27 cellular contexts compared by ENCODE assay signal in the genomic region with DNA sequence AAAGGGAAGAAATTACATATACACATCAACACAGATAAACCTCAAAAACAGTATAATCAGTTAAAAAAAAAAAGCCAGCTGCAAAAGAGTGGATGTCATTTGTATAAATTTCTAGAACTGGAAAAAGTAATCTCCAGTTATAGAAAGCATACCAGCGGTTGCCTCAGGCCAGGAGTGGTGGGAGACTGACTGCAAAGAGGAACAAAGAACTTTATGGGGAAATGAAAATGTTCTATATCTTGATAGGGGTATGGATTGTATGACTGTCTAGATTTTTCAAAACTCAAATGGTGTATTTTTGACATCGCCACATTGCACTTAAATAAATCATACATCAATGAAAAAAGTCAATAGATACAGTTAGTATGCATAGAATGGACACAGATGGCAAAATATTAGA.
A peak's percentile ranks its signal among the peaks of the same experiment; 100 is the strongest.
DNase-seq lines count a peak whose midpoint lies in the region; ATAC-seq and TF ChIP-seq lines count a peak whose summit lies in the region.
"Had no signal": no experiment of that assay in that cellular context is flagged by ENCODE, and none has a peak within 500 bp of the region (broad histone marks: within the 10 kb centered on the region; RNA-seq: fewer than 3 reads in every experiment).

No MANE protein-coding gene starts in this region.

- no peak overlapping the region for H3K27ac Mint-ChIP-seq in stimulated activated memory B cell treated with anti-CD40 and anti-IgM and Interleukin-4, amounts not matched to agents 10 μg/mL and 1 μg/mL and 100 μg/mL, for 72 hours
- H3K27ac Mint-ChIP-seq in activated CD4-positive, alpha-beta memory T cell treated with anti-CD3 and anti-CD28 coated beads for 36 hours = no peak overlapping the region
- H3K27ac Mint-ChIP-seq: CD14-positive monocyte had no signal

- no peak for TF ChIP-seq CTCF in cardiac muscle cell (IDR thresholded peaks at IDR 0.05; ENCODE audit: low read depth, low read length)
- TF ChIP-seq CTCF in OCI-LY7 (conservative IDR thresholded peaks at IDR 0.05; ENCODE audit: low read length) = no peak
- no peak for TF ChIP-seq CTCF in RWPE1 (conservative IDR thresholded peaks at IDR 0.05; ENCODE audit: low read depth)

- H3K4me3 ChIP-seq in cardiac muscle cell (no peak overlapping the region), OCI-LY7 (ENCODE audit: low read depth, low read length, poor library complexity, severe bottlenecking) (no peak overlapping the region)
- H3K4me3 ChIP-seq: MG63 had no signal

- H3K79me2 ChIP-seq in OCI-LY7 (ENCODE audit: insufficient read depth, low read depth, low read length) = no peaks in the 10 kb centered on the region

- H2AFZ ChIP-seq in OCI-LY7 (ENCODE audit: low read length) = no peak overlapping the region

- H3K4me2 ChIP-seq in OCI-LY7 (ENCODE audit: low read length) = peak overlapping the region; percentile 33

- H3K36me3 ChIP-seq in cardiac muscle cell = peaks cover 3% of the 10 kb centered on the region
- H3K36me3 ChIP-seq in OCI-LY7 (ENCODE audit: insufficient read depth, low read length) = no peaks in the 10 kb centered on the region
- H3K36me3 ChIP-seq: BE2C, MG63 had no signal

- H3K9me3 ChIP-seq in cardiac muscle cell (ENCODE audit: low read depth) (no peaks in the 10 kb centered on the region), OCI-LY7 (ENCODE audit: low read length) (no peaks in the 10 kb centered on the region)
- H3K9me3 ChIP-seq: BE2C, MG63 had no signal

- DNase-seq in cardiac muscle cell (ENCODE audit: low read depth in 1 of 2, low spot score in 1 of 2) (no peak), Right ventricle myocardium inferior (ENCODE audit: missing footprints) (no peak), NAMALWA (ENCODE audit: low spot score) (peak; percentile 30), OCI-LY7 (ENCODE audit: low spot score) (peak; percentile 35), RWPE1 (ENCODE audit: low spot score) (no peak)
- no peak for DNase-seq in activated CD4-positive, alpha-beta memory T cell treated with anti-CD3 and anti-CD28 coated beads for 36 hours
- DNase-seq: 8988T, ACHN, BE2C, DMS153, DND-41, IMR-90, KG1, MG63, NCI-H1105 treated with DMSO at 0.1 percent for 48 hours, NCI-H146, NCI-H1930, NCI-H2107, NCI-H524 treated with DMSO at 0.1 percent for 48 hours, NCI-H774, PC-3, Right ventricle myocardium superior, T-helper 1 cell had no signal

- intact Hi-C loops in Right ventricle myocardium inferior (cut with DNase I) = no loop called here
- intact Hi-C loops in OCI-LY7 (cut with micrococcal nuclease; ENCODE audit: unreplicated experiment) = no loop called here
- intact Hi-C loops in activated CD4-positive, alpha-beta memory T cell treated with anti-CD3 and anti-CD28 coated beads for 36 hours (cut with micrococcal nuclease) = no loop called here

- H3K9me3 Mint-ChIP-seq in stimulated activated memory B cell treated with anti-CD40 and anti-IgM and Interleukin-4, amounts not matched to agents 10 μg/mL and 1 μg/mL and 100 μg/mL, for 72 hours = peaks cover 7% of the 10 kb centered on the region
- H3K9me3 Mint-ChIP-seq in activated CD4-positive, alpha-beta memory T cell treated with anti-CD3 and anti-CD28 coated beads for 36 hours = peaks cover 9% of the 10 kb centered on the region

- BruUV-seq in OCI-LY7 (replicated peaks; lab: Mats Ljungman, UMichigan) = no TSS peak

- no peaks in the 10 kb centered on the region for H3K27me3 ChIP-seq in cardiac muscle cell
- H3K27me3 ChIP-seq: BE2C, MG63 had no signal

- peaks cover 22% of the 10 kb centered on the region for H3K4me1 ChIP-seq in cardiac muscle cell (ENCODE audit: low read depth)
- H3K4me1 ChIP-seq in OCI-LY7 (ENCODE audit: insufficient read depth, low read length, poor library complexity, severe bottlenecking) = peaks cover 19% of the 10 kb centered on the region
- H3K4me1 ChIP-seq: BE2C had no signal

- peak overlapping the region; percentile 80 for H3K27ac ChIP-seq in cardiac muscle cell
- no peak overlapping the region for H3K27ac ChIP-seq in OCI-LY7 (ENCODE audit: low read depth, low read length, poor library complexity, severe bottlenecking)
- H3K27ac ChIP-seq in RWPE1 = no peak overlapping the region

- ATAC-seq in Right ventricle myocardium inferior = no peak
- peak; percentile 80 for ATAC-seq in stimulated activated memory B cell treated with anti-CD40 and anti-IgM and Interleukin-4, amounts not matched to agents 10 μg/mL and 1 μg/mL and 100 μg/mL, for 72 hours
- ATAC-seq in GM19397 (IDR thresholded peaks at IDR 0.05; ENCODE audit: unreplicated experiment) = no peak
- ATAC-seq: HCT116, PC-3 had no signal

- no peaks in the 10 kb centered on the region for H3K27me3 Mint-ChIP-seq in stimulated activated memory B cell treated with anti-CD40 and anti-IgM and Interleukin-4, amounts not matched to agents 10 μg/mL and 1 μg/mL and 100 μg/mL, for 72 hours
- H3K27me3 Mint-ChIP-seq in activated CD4-positive, alpha-beta memory T cell treated with anti-CD3 and anti-CD28 coated beads for 36 hours = no peaks in the 10 kb centered on the region

- POLR2A ChIA-PET in OCI-LY7 (lab: Charles Lee) = interaction anchor here (0.6 kb wide), 1 partner anchor 134 kb away, joined by 3 read pairs; no protein-coding TSS in a partner anchor
- POLR2A ChIA-PET in RWPE1 (lab: Yijun Ruan, JAX; ENCODE audit: low non-redundant PET) = no interaction called here
- POLR2A ChIA-PET in activated CD4-positive, alpha-beta memory T cell treated with anti-CD3 and anti-CD28 coated beads for 36 hours (lab: Charles Lee) = no interaction called here

- no peak overlapping the region for H3K4me3 Mint-ChIP-seq in stimulated activated memory B cell treated with anti-CD40 and anti-IgM and Interleukin-4, amounts not matched to agents 10 μg/mL and 1 μg/mL and 100 μg/mL, for 72 hours
- no peak overlapping the region for H3K4me3 Mint-ChIP-seq in activated CD4-positive, alpha-beta memory T cell treated with anti-CD3 and anti-CD28 coated beads for 36 hours
- H3K4me3 Mint-ChIP-seq: CD14-positive monocyte had no signal

- peaks cover 18% of the 10 kb centered on the region for H3K4me1 Mint-ChIP-seq in stimulated activated memory B cell treated with anti-CD40 and anti-IgM and Interleukin-4, amounts not matched to agents 10 μg/mL and 1 μg/mL and 100 μg/mL, for 72 hours
- peaks cover 7% of the 10 kb centered on the region for H3K4me1 Mint-ChIP-seq in activated CD4-positive, alpha-beta memory T cell treated with anti-CD3 and anti-CD28 coated beads for 36 hours (ENCODE audit: low read depth)

- no peaks in the 10 kb centered on the region for H3K9me2 ChIP-seq in OCI-LY7 (ENCODE audit: insufficient read depth, low read length)

- no peaks in the 10 kb centered on the region for H4K20me1 ChIP-seq in OCI-LY7 (ENCODE audit: insufficient read depth, low read length)

- H3K36me3 Mint-ChIP-seq in stimulated activated memory B cell treated with anti-CD40 and anti-IgM and Interleukin-4, amounts not matched to agents 10 μg/mL and 1 μg/mL and 100 μg/mL, for 72 hours = peaks cover 45% of the 10 kb centered on the region
- H3K36me3 Mint-ChIP-seq in activated CD4-positive, alpha-beta memory T cell treated with anti-CD3 and anti-CD28 coated beads for 36 hours = peaks cover 37% of the 10 kb centered on the region

- CTCF ChIA-PET in OCI-LY7 (lab: Charles Lee; ENCODE audit: unreplicated experiment) = no interaction called here
- CTCF ChIA-PET in RWPE1 (lab: Yijun Ruan, JAX) = no interaction called here
- CTCF ChIA-PET in activated CD4-positive, alpha-beta memory T cell treated with anti-CD3 and anti-CD28 coated beads for 36 hours (lab: Charles Lee) = no interaction called here

Comparison
In these comparisons a context has a peak if more than half of its experiments do, and no peak if none do; other contexts are left out.
1. DNase-seq: peak in NAMALWA (single experiment) and OCI-LY7 (single experiment); none in cardiac muscle cell (0 of 2), Right ventricle myocardium inferior (single experiment), RWPE1 (single experiment) and activated CD4-positive, alpha-beta memory T cell treated with anti-CD3 and anti-CD28 coated beads for 36 hours (single experiment).